ENCODE assay signal across 13 cellular contexts in the genomic region with DNA sequence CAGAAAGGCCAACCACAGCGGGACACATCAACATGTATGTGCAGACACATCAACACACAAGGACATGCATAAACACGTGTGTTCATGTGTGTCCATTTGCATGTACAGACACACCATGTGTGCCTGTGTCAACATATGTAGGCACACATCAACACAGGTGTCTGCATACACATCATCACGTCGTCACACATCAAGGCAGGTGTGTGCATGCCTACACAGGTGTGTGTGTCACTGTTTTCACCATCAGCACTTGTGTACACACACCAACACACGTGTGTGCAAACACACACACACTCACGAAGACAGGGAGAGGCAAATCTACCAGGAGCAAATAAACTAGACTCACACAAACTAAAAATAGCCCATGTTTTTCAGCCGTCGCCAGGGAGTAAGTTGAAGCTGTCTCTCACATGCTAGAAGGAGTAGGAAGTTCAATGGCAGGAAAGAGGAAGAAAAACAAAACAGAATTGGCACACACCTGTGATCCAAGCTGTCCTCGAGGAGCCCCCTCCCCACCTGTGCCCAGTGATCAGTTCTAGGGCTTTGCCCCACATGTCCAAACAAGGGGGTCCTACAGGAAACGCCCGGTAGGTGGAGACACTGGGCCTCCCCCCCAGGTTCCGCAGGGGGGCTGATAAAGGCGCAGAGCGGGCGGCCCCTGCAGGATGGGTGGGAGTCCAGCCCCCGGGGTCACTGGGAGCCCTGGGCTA. TPM values are rescaled to one million over a fixed set of nuclear protein-coding genes. Genes with fewer than 3 reads are reported as not detected.
A peak's percentile ranks its signal among the peaks of the same experiment; 100 is the strongest.
DNase-seq lines count a peak whose midpoint lies in the region; ATAC-seq and TF ChIP-seq lines count a peak whose summit lies in the region.
"Had no signal": no experiment of that assay in that cellular context is flagged by ENCODE, and none has a peak within 500 bp of the region (broad histone marks: within the 10 kb centered on the region; RNA-seq: fewer than 3 reads in every experiment).

No MANE protein-coding gene starts in this region.

- H3K4me1 ChIP-seq in aorta (ENCODE audit: control insufficient read depth in 1 of 2, insufficient read depth in 2 of 2, low read length in 2 of 2) = no peaks in the 10 kb centered on the region

- no TSS peak for BruUV-seq in Calu3 (replicated peaks; lab: Mats Ljungman, UMichigan)

- H3K27me3 ChIP-seq in layer of hippocampus (ENCODE audit: control insufficient read depth, insufficient read depth, low read length) = no peaks in the 10 kb centered on the region
- H3K27me3 ChIP-seq in aorta (ENCODE audit: control insufficient read depth in 1 of 2, insufficient read depth in 2 of 2, low read length in 1 of 2) = no peaks in the 10 kb centered on the region

- H3K27me3 Mint-ChIP-seq in activated B cell treated with CpG ODN at 0.5 μM for 24 hours (no peaks in the 10 kb centered on the region), Calu3 (ENCODE audit: unreplicated experiment) (no peaks in the 10 kb centered on the region)

- H3K27ac Mint-ChIP-seq in activated B cell treated with CpG ODN at 0.5 μM for 24 hours (no peak overlapping the region), Calu3 (ENCODE audit: unreplicated experiment) (no peak overlapping the region)

- WGBS in aorta, 2 donors = 43 to 49% methylated on average over 14 to 16 of the region's 16 CpGs

- H3K27ac ChIP-seq in layer of hippocampus (ENCODE audit: low read depth, low read length) = peak overlapping the region; percentile 58
- H3K27ac ChIP-seq in aorta (ENCODE audit: low read depth in 1 of 2, low read length in 2 of 2) = no peak overlapping the region
- H3K27ac ChIP-seq: SK-N-MC had no signal

- peaks cover 1% of the 10 kb centered on the region for H3K36me3 Mint-ChIP-seq in activated B cell treated with CpG ODN at 0.5 μM for 24 hours (ENCODE audit: low read depth)
- H3K36me3 Mint-ChIP-seq in Calu3 (ENCODE audit: insufficient read depth, unreplicated experiment) = peaks cover 18% of the 10 kb centered on the region

- DNase-seq in Right ventricle myocardium inferior (ENCODE audit: missing footprints) (no peak), cardiac septum (ENCODE audit: low spot score) (no peak), activated B cell treated with CpG ODN at 0.5 μM for 24 hours (no peak), aorta (no peak), Calu3 (no peak)
- DNase-seq: activated CD4-positive, alpha-beta T cell treated with anti-CD3 and anti-CD28 coated beads, Interleukin-2, amount 50 U/mL, for 1 hour; effector CD8-positive, alpha-beta T cell; NCI-H345 had no signal

- no peak overlapping the region for H3K4me3 ChIP-seq in aorta (ENCODE audit: low read length in 2 of 2)
- H3K4me3 ChIP-seq: SK-N-MC, smooth muscle cell had no signal

- CTCF ChIA-PET in activated B cell treated with CpG ODN at 0.5 μM for 24 hours (lab: Charles Lee) = no interaction called here
- CTCF ChIA-PET in Calu3 (lab: Charles Lee) = no interaction called here

- intact Hi-C loops in Right ventricle myocardium inferior (cut with DNase I) = no loop called here
- intact Hi-C loops in cardiac septum (cut with DNase I) = no loop called here
- intact Hi-C loops in activated B cell treated with CpG ODN at 0.5 μM for 24 hours (cut with micrococcal nuclease) = no loop called here
- intact Hi-C loops in aorta (cut with DNase I) = no loop called here
- intact Hi-C loops in Calu3 (cut with micrococcal nuclease; ENCODE audit: unreplicated experiment) = no loop called here

- H3K9me3 Mint-ChIP-seq in activated B cell treated with CpG ODN at 0.5 μM for 24 hours (no peaks in the 10 kb centered on the region), Calu3 (ENCODE audit: low read depth, unreplicated experiment) (no peaks in the 10 kb centered on the region)

- POLR2A ChIA-PET in activated B cell treated with CpG ODN at 0.5 μM for 24 hours (lab: Charles Lee) = interaction anchor here (0.6 kb wide), 1 partner anchor 31 kb away, joined by 3 read pairs; no protein-coding TSS in a partner anchor

- no peaks in the 10 kb centered on the region for H3K36me3 ChIP-seq in aorta (ENCODE audit: control insufficient read depth in 1 of 2, insufficient read depth in 2 of 2, low read length in 1 of 2)

- H3K4me3 Mint-ChIP-seq in activated B cell treated with CpG ODN at 0.5 μM for 24 hours (no peak overlapping the region), Calu3 (ENCODE audit: low read depth, unreplicated experiment) (no peak overlapping the region)

- H3K9me3 ChIP-seq in aorta (ENCODE audit: control insufficient read depth, low read length) = no peaks in the 10 kb centered on the region

- H3K4me1 Mint-ChIP-seq in activated B cell treated with CpG ODN at 0.5 μM for 24 hours (peaks cover 40% of the 10 kb centered on the region), Calu3 (ENCODE audit: low read depth, unreplicated experiment) (peaks cover 35% of the 10 kb centered on the region)

- ATAC-seq in Right ventricle myocardium inferior = peak; percentile 38
- peak; percentile 21 for ATAC-seq in activated B cell treated with CpG ODN at 0.5 μM for 24 hours (ENCODE audit: low read depth)
- ATAC-seq in aorta (ENCODE audit: low FRiP score) = peak; percentile 13
- ATAC-seq in GM19324 (IDR thresholded peaks at IDR 0.05; ENCODE audit: low FRiP score, unreplicated experiment) = no peak
- ATAC-seq in GM21529 (IDR thresholded peaks at IDR 0.05; ENCODE audit: unreplicated experiment) = no peak

- no peak for TF ChIP-seq CTCF in activated B cell treated with CpG ODN at 0.5 μM for 24 hours (IDR thresholded peaks at IDR 0.05)
- TF ChIP-seq CTCF in Calu3 (IDR thresholded peaks at IDR 0.05; ENCODE audit: unreplicated experiment) = no peak

RNA-seq across cellular contexts. Expression of a gene that starts 7.4 kb away (rescaled TPM):
- total RNA-seq in Right ventricle myocardium inferior (14.1 TPM), cardiac septum (8.6 TPM), activated B cell treated with CpG ODN at 0.5 μM for 24 hours (39.3 and 40.8 TPM in 2 replicates), aorta (10 to 100 TPM; 15.0 to 38.5 TPM), Calu3 (2022) (51.6 and 57.5 TPM in 2 replicates)
- 1 to 10 TPM; 6.6 to 8.9 TPM for polyA plus RNA-seq in aorta

RNA-seq across cellular contexts. Expression of a gene that starts 58.2 kb away (rescaled TPM):
- total RNA-seq in Right ventricle myocardium inferior (1,199 TPM), cardiac septum (1,009 TPM), activated B cell treated with CpG ODN at 0.5 μM for 24 hours (847 and 865 TPM in 2 replicates), aorta (1,000 to 10,000 TPM in 1 of 2 donors, 100 to 1,000 TPM in 1; 956 to 1,844 TPM), Calu3 (2022) (1,247 and 1,434 TPM in 2 replicates)
- polyA plus RNA-seq in aorta = 1,000 to 10,000 TPM in 1 of 2 donors, 100 to 1,000 TPM in 1; 667 to 1,550 TPM

Comparison
In these comparisons a context has a peak if more than half of its experiments do, and no peak if none do; other contexts are left out.
1. ATAC-seq: peak in Right ventricle myocardium inferior (single experiment), activated B cell treated with CpG ODN at 0.5 μM for 24 hours (single experiment) and aorta (single experiment); none in GM19324 (single experiment) and GM21529 (single experiment).